ENCODE assay signal across 20 cellular contexts in the genomic region with DNA sequence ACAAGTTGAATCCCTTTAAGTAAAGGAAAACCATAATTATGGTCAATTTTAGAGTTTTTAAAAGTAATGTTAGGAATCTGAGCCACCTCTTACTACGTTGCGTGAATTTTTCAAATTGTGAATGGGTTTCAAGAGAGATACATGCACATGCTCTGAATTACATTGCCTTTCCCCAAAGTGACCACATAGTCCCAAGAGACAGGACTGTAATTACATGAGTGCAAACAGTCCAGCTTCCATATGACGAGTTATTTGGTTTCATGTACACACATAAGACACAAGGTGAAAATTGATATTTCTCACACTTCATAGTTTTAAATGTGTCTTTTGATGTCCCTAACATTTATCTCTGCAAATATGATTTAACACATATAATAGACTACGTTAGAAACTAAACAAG.
"Had no signal": no experiment of that assay in that cellular context is flagged by ENCODE, and none has a peak within 500 bp of the region (broad histone marks: within the 10 kb centered on the region; RNA-seq: fewer than 3 reads in every experiment).

No MANE protein-coding gene starts in this region.

- ATAC-seq: heart right ventricle; left lobe of liver; mucosa of descending colon; naive thymus-derived CD8-positive, alpha-beta T cell; sciatic nerve had no signal

- H3K27ac Mint-ChIP-seq: naive thymus-derived CD8-positive, alpha-beta T cell had no signal

- H3K27ac ChIP-seq: colonic mucosa, heart right ventricle, neutrophil, skin epidermis, stomach, thoracic aorta, transverse colon had no signal

- H3K27me3 Mint-ChIP-seq: naive thymus-derived CD8-positive, alpha-beta T cell had no signal

- H3K9me3 ChIP-seq: colonic mucosa, mucosa of descending colon, neutrophil, thoracic aorta, transverse colon had no signal

- H3K4me3 ChIP-seq: colonic mucosa, heart right ventricle, mucosa of descending colon, skin epidermis, stomach, thoracic aorta, transverse colon had no signal

- H3K36me3 Mint-ChIP-seq: naive thymus-derived CD8-positive, alpha-beta T cell had no signal

- H3K27me3 ChIP-seq: colonic mucosa, heart right ventricle, neutrophil, stomach, transverse colon had no signal

- H3K4me1 Mint-ChIP-seq: naive thymus-derived CD8-positive, alpha-beta T cell had no signal

- H3K36me3 ChIP-seq: colonic mucosa, heart right ventricle, neutrophil, stomach, thoracic aorta, transverse colon had no signal

- DNase-seq: colonic mucosa; dermis blood vessel endothelial cell; erythroblast; heart right ventricle; hypothalamus; islet precursor cell; mammary epithelial cell; mucosa of descending colon; naive thymus-derived CD8-positive, alpha-beta T cell; posterior cingulate gyrus; stimulated activated CD4-positive, alpha-beta T cell treated with anti-CD3 and anti-CD28 coated beads, Interleukin-12 subunit alpha, Interleukin-12 subunit beta, amount 100 ng/mL, for 4 hours; stimulated activated naive CD4-positive, alpha-beta T cell; stomach; substantia nigra; transverse colon had no signal

- H3K4me1 ChIP-seq: colonic mucosa, heart right ventricle, stomach, transverse colon had no signal

- H3K4me3 Mint-ChIP-seq: naive thymus-derived CD8-positive, alpha-beta T cell had no signal
